ENCODE assay signal across 8 cellular contexts in the genomic region with DNA sequence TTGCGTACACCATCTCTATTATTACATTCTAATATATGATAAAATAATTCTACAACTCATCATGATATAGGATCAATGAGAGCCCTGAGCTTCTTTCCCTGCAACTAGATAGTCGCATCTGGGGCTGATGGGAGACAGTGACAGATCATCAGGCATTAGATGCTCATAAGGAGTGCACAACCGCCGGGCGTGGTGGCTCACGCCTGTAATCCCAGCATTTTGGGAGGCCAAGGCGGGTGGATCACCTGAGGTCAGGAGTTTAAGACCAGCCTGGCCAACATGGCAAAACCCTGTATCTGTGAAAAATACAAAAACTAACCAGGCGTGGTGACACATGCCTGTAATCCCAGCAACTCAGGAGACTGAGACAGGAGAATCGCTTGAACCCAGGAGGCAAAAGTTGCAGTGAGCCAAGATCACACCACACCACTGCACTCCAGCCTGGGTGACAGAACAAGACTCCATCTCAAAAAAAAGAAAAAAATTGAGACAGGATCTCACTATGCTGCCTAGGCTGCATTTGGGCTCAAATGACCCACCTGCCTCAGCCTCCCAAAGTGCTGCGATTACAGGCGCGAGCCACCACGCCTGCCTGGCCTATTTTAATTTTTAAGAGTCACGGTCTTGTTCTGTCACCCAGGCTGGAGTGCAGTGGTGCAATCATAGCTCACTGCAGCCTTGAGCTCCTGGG. TPM values are rescaled to one million over a fixed set of nuclear protein-coding genes. Genes with fewer than 3 reads are reported as not detected.
A peak's percentile ranks its signal among the peaks of the same experiment; 100 is the strongest.
DNase-seq lines count a peak whose midpoint lies in the region; ATAC-seq, FAIRE-seq and TF ChIP-seq lines count a peak whose summit lies in the region.
"Not testable (repeated sequence)": the region's sequence is repeated elsewhere in the genome, so short reads cannot be mapped to it uniquely, and the experiment has no call there.

No MANE protein-coding gene starts in this region.

- POLR2A ChIA-PET in CD8-positive, alpha-beta T cell (lab: Charles Lee), result interaction anchor here (0.7 to 2.2 kb wide), 4 partner anchors 8 to 141 kb away, joined by 3 to 8 read pairs (median 6); no protein-coding TSS in a partner anchor

- not testable (repeated sequence) for H3K27me3 ChIP-seq in CD8-positive, alpha-beta T cell (ENCODE audit: insufficient read depth, low read length); GM23338 (ENCODE audit: insufficient read depth); adipocyte (replicated peaks; ENCODE audit: control insufficient read depth, insufficient read depth, low read length); muscle layer of colon (ENCODE audit: control insufficient read depth in 1 of 2, insufficient read depth in 2 of 2, low read length in 2 of 2)

- CTCF ChIA-PET in CD8-positive, alpha-beta T cell (lab: Charles Lee), result interaction anchor here (1.0 to 3.6 kb wide), 2 partner anchors 30 to 35 kb away, joined by 4 to 32 read pairs; no protein-coding TSS in a partner anchor

- not testable (repeated sequence) for H3K9ac ChIP-seq in adipocyte (ENCODE audit: low read length); muscle layer of colon (ENCODE audit: low read length)

- peaks cover 19% of the 10 kb centered on the region for H4K20me1 ChIP-seq in GM23338 (replicated peaks; ENCODE audit: insufficient read depth)

- intact Hi-C loops in CD8-positive, alpha-beta T cell (cut with DNase I, micrococcal nuclease), result not testable (repeated sequence)

- H3K27ac Mint-ChIP-seq in CD8-positive, alpha-beta T cell, result peak overlapping the region; percentile 88
- peak overlapping the region; percentile 98; the same call in 1 of the 2 replicates for H3K27ac Mint-ChIP-seq in GM23338
- H3K27ac Mint-ChIP-seq in stimulated activated effector memory CD8-positive, alpha-beta T cell treated with anti-CD3 and anti-CD28 coated beads, Interleukin-12 subunit alpha, Interleukin-12 subunit beta, amount 100 ng/mL, for 72 hours, result peak overlapping the region; percentile 99

- TF ChIP-seq CTCF in CD8-positive, alpha-beta T cell (IDR thresholded peaks at IDR 0.05); GM23338 (conservative IDR thresholded peaks at IDR 0.05; ENCODE audit: low read depth in 2 of 2): not testable (repeated sequence)

- peaks cover 40% of the 10 kb centered on the region for H3K36me3 ChIP-seq in CD8-positive, alpha-beta T cell (ENCODE audit: insufficient read depth, low read length)
- peaks cover 59% of the 10 kb centered on the region for H3K36me3 ChIP-seq in GM23338 (ENCODE audit: insufficient read depth)
- H3K36me3 ChIP-seq in adipocyte (ENCODE audit: control insufficient read depth, insufficient read depth, low read length, severe bottlenecking), result peaks cover 41% of the 10 kb centered on the region
- H3K36me3 ChIP-seq in muscle layer of colon (ENCODE audit: insufficient read depth, low read length), result peaks cover 46% of the 10 kb centered on the region

- peaks cover 31% of the 10 kb centered on the region for H3K79me2 ChIP-seq in GM23338 (replicated peaks; ENCODE audit: insufficient read depth)

- H3K4me3 ChIP-seq in CD8-positive, alpha-beta T cell (ENCODE audit: low read depth, low read length); GM23338; adipocyte (ENCODE audit: low read length); muscle layer of colon (ENCODE audit: low read depth in 1 of 2, low read length in 2 of 2): not testable (repeated sequence)

- H3K4me1 ChIP-seq in CD8-positive, alpha-beta T cell (ENCODE audit: insufficient read depth, low read length), result peaks cover 18% of the 10 kb centered on the region
- H3K4me1 ChIP-seq in GM23338 (ENCODE audit: insufficient read depth); adipocyte (ENCODE audit: control insufficient read depth, insufficient read depth, low read length); muscle layer of colon (ENCODE audit: insufficient read depth, low read length): not testable (repeated sequence)

- H3F3A ChIP-seq in GM23338 (replicated peaks; ENCODE audit: low read depth), result peaks cover 63% of the 10 kb centered on the region

- not testable (repeated sequence) for H2AFZ ChIP-seq in GM23338

- not testable (repeated sequence) for DNase-seq in CD8-positive, alpha-beta T cell; GM23338 (ENCODE audit: low spot score)
- DNase-seq in RCC 7860 (ENCODE audit: low spot score) (peak; percentile 43), adipocyte (ENCODE audit: low read depth) (peak; percentile 7), fibroblast of gingiva (ENCODE audit: low read depth) (peak; percentile 62)
- DNase-seq in activated CD4-positive, alpha-beta T cell treated with anti-CD3 and anti-CD28 coated beads, Interleukin-2, amount 50 U/mL, for 48 hours, result peak; percentile 52 to 55
- peak in 1 of 2 donors; percentile 68 for DNase-seq in stimulated activated effector memory CD8-positive, alpha-beta T cell treated with anti-CD3 and anti-CD28 coated beads, Interleukin-12 subunit alpha, Interleukin-12 subunit beta, amount 100 ng/mL, for 72 hours (ENCODE audit: low spot score in 2 of 2)

- peak overlapping the region; percentile 98 for H3K4me3 Mint-ChIP-seq in CD8-positive, alpha-beta T cell
- peak overlapping the region; percentile 49; the same call in 2 of the 3 replicates for H3K4me3 Mint-ChIP-seq in GM23338
- H3K4me3 Mint-ChIP-seq in stimulated activated effector memory CD8-positive, alpha-beta T cell treated with anti-CD3 and anti-CD28 coated beads, Interleukin-12 subunit alpha, Interleukin-12 subunit beta, amount 100 ng/mL, for 72 hours, result peak overlapping the region; percentile 96

- H3K4me2 ChIP-seq in GM23338, result not testable (repeated sequence)

- peaks cover 35% of the 10 kb centered on the region for H3K4me1 Mint-ChIP-seq in CD8-positive, alpha-beta T cell (ENCODE audit: low read depth)
- H3K4me1 Mint-ChIP-seq in GM23338, result peaks cover 26% of the 10 kb centered on the region
- H3K4me1 Mint-ChIP-seq in stimulated activated effector memory CD8-positive, alpha-beta T cell treated with anti-CD3 and anti-CD28 coated beads, Interleukin-12 subunit alpha, Interleukin-12 subunit beta, amount 100 ng/mL, for 72 hours, result peaks cover 53% of the 10 kb centered on the region

- not testable (repeated sequence) for H3K27me3 Mint-ChIP-seq in CD8-positive, alpha-beta T cell (ENCODE audit: low read depth)
- peaks cover 96% of the 10 kb centered on the region for H3K27me3 Mint-ChIP-seq in GM23338 (ENCODE audit: insufficient read depth, low read depth, poor library complexity)

- peaks cover 42% of the 10 kb centered on the region for H3K36me3 Mint-ChIP-seq in CD8-positive, alpha-beta T cell
- peaks cover 71% of the 10 kb centered on the region for H3K36me3 Mint-ChIP-seq in GM23338 (ENCODE audit: low read depth)
- H3K36me3 Mint-ChIP-seq in stimulated activated effector memory CD8-positive, alpha-beta T cell treated with anti-CD3 and anti-CD28 coated beads, Interleukin-12 subunit alpha, Interleukin-12 subunit beta, amount 100 ng/mL, for 72 hours, result peaks cover 87% of the 10 kb centered on the region

- H3K9me3 Mint-ChIP-seq in CD8-positive, alpha-beta T cell; stimulated activated effector memory CD8-positive, alpha-beta T cell treated with anti-CD3 and anti-CD28 coated beads, Interleukin-12 subunit alpha, Interleukin-12 subunit beta, amount 100 ng/mL, for 72 hours: not testable (repeated sequence)
- H3K9me3 Mint-ChIP-seq in GM23338, result peaks cover 53% of the 10 kb centered on the region

- not testable (repeated sequence) for H3K9me2 ChIP-seq in GM23338 (ENCODE audit: insufficient read depth)

- not testable (repeated sequence) for H3K27ac ChIP-seq in CD8-positive, alpha-beta T cell (ENCODE audit: low read depth, low read length)
- H3K27ac ChIP-seq in GM23338 (ENCODE audit: low read depth) (peak overlapping the region; percentile 21; the same call in 1 of the 2 replicates), muscle layer of colon (ENCODE audit: low read depth, low read length) (peak overlapping the region; percentile 98)

- ATAC-seq in CD8-positive, alpha-beta T cell; GM23338; stimulated activated effector memory CD8-positive, alpha-beta T cell treated with anti-CD3 and anti-CD28 coated beads, Interleukin-12 subunit alpha, Interleukin-12 subunit beta, amount 100 ng/mL, for 72 hours: not testable (repeated sequence)

- FAIRE-seq in RCC 7860 (lab: Jason Lieb, UNC), result not testable (repeated sequence)

- H3K9me3 ChIP-seq in CD8-positive, alpha-beta T cell (ENCODE audit: low read length); adipocyte (ENCODE audit: control insufficient read depth, low read length); muscle layer of colon (ENCODE audit: low read length): not testable (repeated sequence)

RNA-seq across cellular contexts. Expression of a gene that starts 5.7 kb away (rescaled TPM):
- 1,000 to 10,000 TPM; 1,844 to 1,874 TPM for total RNA-seq in CD8-positive, alpha-beta T cell
- 6,061 and 6,196 TPM in 2 replicates for total RNA-seq in GM23338 (2014; rRNA removed; shearing (Covaris generic))
- polyA plus RNA-seq in GM23338 (2016; fragmentation: Nextera tagmentation; extraction: Ambion mirVana), result 11,484 and 12,398 TPM in 2 replicates

RNA-seq across cellular contexts. Expression of a gene that starts 11.1 kb away (rescaled TPM):
- total RNA-seq in CD8-positive, alpha-beta T cell, result 1 to 10 TPM; 6.7 to 7.9 TPM
- total RNA-seq in GM23338 (2014; rRNA removed; shearing (Covaris generic)), result 18.1 and 21.8 TPM in 2 replicates
- 10.5 and 11.6 TPM in 2 replicates for polyA plus RNA-seq in GM23338 (2016; fragmentation: Nextera tagmentation; extraction: Ambion mirVana)
